16 cellular contexts compared by ENCODE assay signal in genomic region chr16:92431-93339, GRCh38. TPM values are rescaled to one million over a fixed set of nuclear protein-coding genes. Genes with fewer than 3 reads are reported as not detected.
DNase-seq lines count a peak whose midpoint lies in the region; ATAC-seq and TF ChIP-seq lines count a peak whose summit lies in the region.
"Had no signal": no experiment of that assay in that cellular context is flagged by ENCODE, and none has a peak within 500 bp of the region (broad histone marks: within the 10 kb centered on the region; RNA-seq: fewer than 3 reads in every experiment).

No MANE protein-coding gene starts in this region.

- TF ChIP-seq POLR2A in gastroesophageal sphincter (IDR thresholded peaks at IDR 0.05) = no peak

- 40% methylated on average over 1 of the region's 15 CpGs; no CpG with 5 or more reads in 1 of the 2 donors for WGBS in gastroesophageal sphincter (ENCODE audit: low coverage in 1 of 2), 2 donors

- H3K27me3 ChIP-seq in gastroesophageal sphincter = no peaks in the 10 kb centered on the region

- TF ChIP-seq CTCF in C4-2B (conservative IDR thresholded peaks at IDR 0.05) = no peak
- no peak for TF ChIP-seq CTCF in gastroesophageal sphincter (IDR thresholded peaks at IDR 0.05)

- H3K9me3 ChIP-seq in gastroesophageal sphincter = no peaks in the 10 kb centered on the region

- DNase-seq in NCI-H1694 (lab: John Stamatoyannopoulos, UW) (peak; percentile 20), epidermal melanocyte (ENCODE audit: insufficient read length, low spot score) (peak; percentile 9), DMS153 (lab: John Stamatoyannopoulos, UW) (no peak)
- DNase-seq in effector CD8-positive, alpha-beta T cell (lab: John Stamatoyannopoulos, UW) = no peak
- DNase-seq: amniotic stem cell; GDM1; immature natural killer cell; mesendoderm; NCI-H146; NCI-H774; RPMI8226; stimulated activated CD4-positive, alpha-beta T cell treated with anti-CD3 and anti-CD28 coated beads, Interleukin-12 subunit alpha, Interleukin-12 subunit beta, amount 100 ng/mL, for 4 hours; stimulated activated naive CD8-positive, alpha-beta T cell treated with anti-CD3 and anti-CD28 coated beads, Interleukin-15, Interleukin-2, amounts not matched to agents 100 U/mL and 50 U/mL, for 24 hours had no signal

- H3K4me1 ChIP-seq in gastroesophageal sphincter = peaks cover 0 to 29% (median 0%) of the 10 kb centered on the region in 3 donors

- TF ChIP-seq EP300 in gastroesophageal sphincter (IDR thresholded peaks at IDR 0.05) = no peak

- no peak for ATAC-seq in gastroesophageal sphincter
- ATAC-seq: stimulated activated naive CD8-positive, alpha-beta T cell treated with anti-CD3 and anti-CD28 coated beads, Interleukin-15, Interleukin-2, amounts not matched to agents 100 U/mL and 50 U/mL, for 24 hours had no signal

- H3K4me3 ChIP-seq in gastroesophageal sphincter = no peak overlapping the region

- H3K27ac ChIP-seq in C4-2B (peak overlapping the region; percentile 18; the same call in 1 of the 2 replicates), gastroesophageal sphincter (peak overlapping the region in 1 of 4 donors; percentile 35)
- H3K27ac ChIP-seq: epithelial cell of prostate had no signal

- peaks cover 0 to 60% of the 10 kb centered on the region in 2 donors for H3K36me3 ChIP-seq in gastroesophageal sphincter

RNA-seq across cellular contexts. Expression of gene MPG, which starts 14.7 kb away (rescaled TPM):
- 100 to 1,000 TPM in 2 of 4 donors, 10 to 100 TPM in 2; 57.4 to 114 (median 92.4) TPM for total RNA-seq in gastroesophageal sphincter

RNA-seq across cellular contexts. Expression of gene RHBDF1, which starts 20.3 kb away (rescaled TPM):
- 10 to 100 TPM; 21.0 to 52.3 (median 33.0) TPM for total RNA-seq in gastroesophageal sphincter

RNA-seq across cellular contexts. Expression of gene SNRNP25, which starts 39.1 kb away (rescaled TPM):
- 10 to 100 TPM; 25.6 to 34.4 (median 28.5) TPM for total RNA-seq in gastroesophageal sphincter

RNA-seq across cellular contexts. Expression of gene POLR3K, which starts 39.3 kb away (rescaled TPM):
- total RNA-seq in gastroesophageal sphincter = 1 to 10 TPM; 2.6 to 5.1 (median 4.5) TPM

RNA-seq across cellular contexts. Expression of gene NPRL3, which starts 45.8 kb away (rescaled TPM):
- 10 to 100 TPM in 3 of 4 donors, 1 to 10 TPM in 1; 6.5 to 15.7 (median 13.9) TPM for total RNA-seq in gastroesophageal sphincter

Comparison
In these comparisons a context has a peak if more than half of its experiments do, and no peak if none do; other contexts are left out.
1. DNase-seq: peak in NCI-H1694 (single experiment) and epidermal melanocyte (single experiment); none in DMS153 (single experiment) and effector CD8-positive, alpha-beta T cell (single experiment).